Comparison of ENCODE assay signal across 22 cellular contexts in the genomic region with DNA sequence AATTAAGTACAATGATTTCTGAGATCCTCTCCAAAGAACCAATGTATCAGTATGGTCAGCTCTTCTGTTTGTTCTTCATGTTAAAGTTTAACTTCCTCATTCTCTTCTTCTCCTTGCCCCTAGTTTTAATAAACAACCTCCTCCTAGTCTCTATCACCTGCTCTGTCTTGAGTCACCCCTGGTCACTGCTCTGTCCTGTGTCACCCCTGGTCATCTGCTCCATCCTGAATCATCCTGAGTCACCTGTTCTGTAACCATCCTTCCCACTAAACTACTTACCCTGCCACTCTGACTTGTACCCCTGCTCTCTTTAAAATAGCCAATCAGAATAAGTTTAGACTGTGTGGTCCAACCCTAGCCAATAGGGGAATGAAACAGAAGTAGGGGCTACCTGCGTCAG.
"Had no signal": no experiment of that assay in that cellular context is flagged by ENCODE, and none has a peak within 500 bp of the region (broad histone marks: within the 10 kb centered on the region; RNA-seq: fewer than 3 reads in every experiment).

No MANE protein-coding gene starts in this region.

- ATAC-seq: activated T-helper 17 cell treated with anti-CD3 and anti-CD28 coated beads, Interleukin-2, amount 50 U/mL, for 72 hours; Right ventricle myocardium inferior; T-cell had no signal

- DNase-seq: activated CD4-positive, alpha-beta memory T cell treated with anti-CD3 and anti-CD28 coated beads for 36 hours; activated CD4-positive, alpha-beta T cell treated with anti-CD3 and anti-CD28 coated beads, Interleukin-2, amount 10 ng/mL, durations not matched to agents 7 days and 5 days; activated CD4-positive, CD25-positive, alpha-beta regulatory T cell; activated CD8-positive, alpha-beta memory T cell treated with anti-CD3 and anti-CD28 coated beads for 24 hours; activated gamma-delta T cell; activated naive CD4-positive, alpha-beta T cell treated with anti-CD3 and anti-CD28 coated beads for 36 hours; activated T-cell treated with anti-CD3 and anti-CD28 coated beads for 4 hours; activated T-cell treated with anti-CD3 and anti-CD28 coated beads, Interleukin-2, amount 50 U/mL, for 48 hours; amygdala; Kasumi-1; NCI-H1105; NCI-H1436; NCI-H1694 treated with DMSO at 0.1 percent for 48 hours; NCI-H2029 treated with DMSO at 0.1 percent for 48 hours; NCI-H345; NCI-H510A treated with DMSO at 0.1 percent for 48 hours; NCI-H69; NK-92 treated with Interleukin-12 subunit alpha and Interleukin-12 subunit beta, amount 100 ng/mL, for 24 hours; RPMI8226; T-cell had no signal
